5 cellular contexts compared by ENCODE assay signal in the genomic region with DNA sequence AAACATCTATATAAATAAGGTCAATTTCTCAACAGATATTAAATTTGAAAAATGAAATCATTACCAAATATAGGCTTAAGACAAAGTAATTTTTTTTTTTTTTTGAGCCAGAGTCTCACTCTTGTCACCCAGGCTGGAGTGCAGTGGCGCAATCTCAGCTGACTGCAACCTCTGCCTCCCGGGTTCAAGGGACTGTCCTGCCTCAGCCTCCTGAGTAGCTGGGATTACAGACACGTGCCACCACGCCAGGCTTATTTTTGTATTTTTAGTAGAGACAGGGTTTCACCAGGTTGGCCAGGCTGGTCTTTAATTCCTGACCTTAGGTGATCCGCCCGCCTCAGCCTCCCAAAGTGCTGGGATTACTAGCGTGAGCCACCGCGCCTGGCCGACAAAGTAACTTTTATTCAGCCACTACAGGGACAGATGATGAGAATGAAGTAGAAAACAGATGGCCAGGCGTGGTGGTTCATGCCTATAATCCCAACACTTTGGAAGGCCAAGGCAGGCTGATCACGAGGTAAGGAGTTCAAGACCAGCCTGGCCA. TPM values are rescaled to one million over a fixed set of nuclear protein-coding genes. Genes with fewer than 3 reads are reported as not detected.
DNase-seq lines count a peak whose midpoint lies in the region; TF ChIP-seq lines count a peak whose summit lies in the region.
"Not testable (repeated sequence)": the region's sequence is repeated elsewhere in the genome, so short reads cannot be mapped to it uniquely, and the experiment has no call there.

No MANE protein-coding gene starts in this region.

- not testable (repeated sequence) for H3K4me3 ChIP-seq in endodermal cell (ENCODE audit: low read length); right atrium auricular region; liver (ENCODE audit: low read depth in 1 of 3, low read length in 3 of 3); stomach

- H3K27ac Mint-ChIP-seq in endodermal cell = not testable (repeated sequence)

- not testable (repeated sequence) for H3K9me3 Mint-ChIP-seq in endodermal cell

- H3K4me3 Mint-ChIP-seq in endodermal cell = not testable (repeated sequence)

- not testable (repeated sequence) for H3K9ac ChIP-seq in endodermal cell (ENCODE audit: extremely low read depth, low read length, poor library complexity, severe bottlenecking); liver (ENCODE audit: low read depth in 1 of 2, low read length in 2 of 2)

- peaks cover 33% of the 10 kb centered on the region for H3K36me3 Mint-ChIP-seq in endodermal cell (ENCODE audit: low read depth)

- not testable (repeated sequence) for H3K4me1 Mint-ChIP-seq in endodermal cell

- 93 to 97% methylated on average over 12 of the region's 12 CpGs for WGBS in endodermal cell (ENCODE audit: insufficient coverage in 1 of 2, insufficient read length in 1 of 2), 2 experiments
- 86% methylated on average over 12 of the region's 12 CpGs for WGBS in liver
- WGBS in stomach, 5 donors = 94 to 97% (median 97%) methylated on average over 12 of the region's 12 CpGs

- not testable (repeated sequence) for H3K27ac ChIP-seq in endodermal cell (ENCODE audit: low read depth, low read length); right atrium auricular region; liver (ENCODE audit: low read depth in 1 of 2, low read length in 2 of 2); stomach

- not testable (repeated sequence) for TF ChIP-seq RAD21 in liver (IDR thresholded peaks at IDR 0.05)

- TF ChIP-seq EP300 in stomach (IDR thresholded peaks at IDR 0.05) = not testable (repeated sequence)

- intact Hi-C loops in stomach (cut with DNase I; ENCODE audit: low total_unique reads) = not testable (repeated sequence)

- H3K27me3 ChIP-seq in endodermal cell (ENCODE audit: control insufficient read depth, insufficient read depth, low read length, poor library complexity, severe bottlenecking); right atrium auricular region; liver (ENCODE audit: control insufficient read depth in 4 of 4, insufficient read depth in 4 of 4, low read length in 3 of 4); stomach: not testable (repeated sequence)

- not testable (repeated sequence) for TF ChIP-seq CTCF in endodermal cell (conservative IDR thresholded peaks at IDR 0.05); right atrium auricular region (IDR thresholded peaks at IDR 0.05); liver (IDR thresholded peaks at IDR 0.05; ENCODE audit: low read depth, low read length, missing input control); stomach (IDR thresholded peaks at IDR 0.05)

- peaks cover 50% of the 10 kb centered on the region for H3K36me3 ChIP-seq in endodermal cell (ENCODE audit: control insufficient read depth, insufficient read depth, low read length)
- not testable (repeated sequence) for H3K36me3 ChIP-seq in right atrium auricular region; liver (ENCODE audit: control insufficient read depth in 4 of 4, insufficient read depth in 3 of 4, low read depth in 1 of 4, low read length in 3 of 4)
- peaks cover 0 to 38% (median 15%) of the 10 kb centered on the region in 4 donors for H3K36me3 ChIP-seq in stomach

- not testable (repeated sequence) for H3K27me3 Mint-ChIP-seq in endodermal cell (ENCODE audit: insufficient read depth)

- H3K9me3 ChIP-seq in endodermal cell (ENCODE audit: control insufficient read depth, low read length); right atrium auricular region; liver (ENCODE audit: control insufficient read depth in 4 of 4, low read length in 3 of 4); stomach: not testable (repeated sequence)

- DNase-seq in NCI-H82 (lab: John Stamatoyannopoulos, UW) (peak; percentile 33), endodermal cell (peak; percentile 10), right atrium auricular region (ENCODE audit: low spot score) (peak; percentile 9), stomach (peak; percentile 22)

- TF ChIP-seq POLR2A in stomach (IDR thresholded peaks at IDR 0.05) = not testable (repeated sequence)

- H3K4me1 ChIP-seq in endodermal cell (ENCODE audit: control insufficient read depth, insufficient read depth, low read length); right atrium auricular region; liver (ENCODE audit: control insufficient read depth in 4 of 4, insufficient read depth in 4 of 4, low read length in 3 of 4); stomach: not testable (repeated sequence)

TF ChIP-seq in liver, 16 proteins besides CTCF, POLR2A, EP300 and RAD21:
- peak; percentile 30 to 43 for TF ChIP-seq HNF4A (conservative IDR thresholded peaks at IDR 0.05)
- TF ChIP-seq RXRA (IDR thresholded peaks at IDR 0.05) = peak in 1 of 2 donors; percentile 19

RNA-seq across cellular contexts. Expression of a gene that starts 30.8 kb away (rescaled TPM):
- total RNA-seq in endodermal cell = 100 to 1,000 TPM; 200 to 231 TPM
- polyA plus RNA-seq in endodermal cell (2013, experiment 1 of 2) = 149 TPM
- 144 TPM for polyA plus RNA-seq in endodermal cell (2013, experiment 2 of 2)
- total RNA-seq in right atrium auricular region = 10 to 100 TPM; 11.6 to 19.3 TPM
- 10 to 100 TPM; 16.7 to 19.8 TPM for total RNA-seq in liver
- polyA plus RNA-seq in liver = 1 to 10 TPM; 6.6 to 8.5 TPM
- 10 to 100 TPM; 19.8 to 64.3 (median 50.4) TPM for total RNA-seq in stomach
- 10 to 100 TPM in 2 of 3 donors, 1 to 10 TPM in 1; 8.6 to 18.0 (median 16.7) TPM for polyA plus RNA-seq in stomach

RNA-seq across cellular contexts. Expression of a gene that starts 52.1 kb away (rescaled TPM):
- total RNA-seq in endodermal cell = 100 to 1,000 TPM; 104 to 113 TPM
- polyA plus RNA-seq in endodermal cell (2013, experiment 1 of 2) = 96.9 TPM
- 86.5 TPM for polyA plus RNA-seq in endodermal cell (2013, experiment 2 of 2)
- 10 to 100 TPM; 47.9 to 57.6 TPM for total RNA-seq in right atrium auricular region
- total RNA-seq in liver = 10 to 100 TPM; 30.4 to 39.9 TPM
- 10 to 100 TPM; 18.3 to 22.1 TPM for polyA plus RNA-seq in liver
- 10 to 100 TPM; 40.8 to 56.2 (median 50.1) TPM for total RNA-seq in stomach
- 10 to 100 TPM; 22.6 to 34.0 (median 26.2) TPM for polyA plus RNA-seq in stomach
